In genomic region chr1:9368356-9368755, GRCh38 we compare ENCODE assay signal across 22 cellular contexts.
"Had no signal": no experiment of that assay in that cellular context is flagged by ENCODE, and none has a peak within 500 bp of the region (broad histone marks: within the 10 kb centered on the region; RNA-seq: fewer than 3 reads in every experiment).

No MANE protein-coding gene starts in this region.

- H3K9me3 ChIP-seq: breast epithelium, colonic mucosa, left lung, neutrophil, ovary, psoas muscle, right atrium auricular region, spleen, thoracic aorta, upper lobe of right lung had no signal

- DNase-seq: activated CD4-positive, alpha-beta T cell treated with anti-CD3 and anti-CD28 coated beads for 1 hour; activated CD4-positive, alpha-beta T cell treated with anti-CD3 and anti-CD28 coated beads, Interleukin-2, amount 50 U/mL, for 4 hours; activated CD8-positive, alpha-beta memory T cell treated with anti-CD3 and anti-CD28 coated beads, Interleukin-2, amount 50 U/mL, for 48 hours; activated naive CD4-positive, alpha-beta T cell treated with Interleukin-2 at 50 U/mL for 16 hours; activated naive CD8-positive, alpha-beta T cell treated with anti-CD3 and anti-CD28 coated beads for 36 hours; activated T-cell treated with anti-CD3 and anti-CD28 coated beads, Interleukin-2, amount 50 U/mL, for 4 hours; colonic mucosa; foreskin keratinocyte; immature natural killer cell; kidney glomerular epithelial cell; left lung; midbrain; ovary; psoas muscle; spleen; stimulated activated CD4-positive, alpha-beta T cell treated with anti-CD3 and anti-CD28 coated beads, Interleukin-4, amount 100 ng/mL, for 1 hour; upper lobe of right lung had no signal

- H3K4me1 ChIP-seq: breast epithelium, left lung had no signal

- H3K4me3 ChIP-seq: breast epithelium, colonic mucosa, hepatocyte, left lung, ovary, psoas muscle, right atrium auricular region, spleen, thoracic aorta, upper lobe of right lung had no signal

- H3K36me3 ChIP-seq: breast epithelium, colonic mucosa, neutrophil, ovary had no signal

- H3K27ac ChIP-seq: breast epithelium, colonic mucosa, foreskin keratinocyte, hepatocyte, left lung, neutrophil, ovary, psoas muscle, right atrium auricular region, spleen, upper lobe of right lung had no signal

- H3K27me3 ChIP-seq: breast epithelium, colonic mucosa, foreskin keratinocyte, hepatocyte, left lung, neutrophil, ovary, right atrium auricular region, spleen, upper lobe of right lung had no signal

- ATAC-seq: activated T-cell treated with anti-CD3 and anti-CD28 coated beads, Interleukin-2, amount 50 U/mL, for 4 hours; foreskin keratinocyte; left lung; psoas muscle; upper lobe of right lung had no signal
